ENCODE assay signal across 8 cellular contexts in genomic region chr6:126804255-126805064, GRCh38.
DNase-seq lines count a peak whose midpoint lies in the region; ATAC-seq and TF ChIP-seq lines count a peak whose summit lies in the region.

No MANE protein-coding gene starts in this region.

- no peaks in the 10 kb centered on the region for H3K36me3 Mint-ChIP-seq in activated T-helper 17 cell treated with anti-CD3 and anti-CD28 coated beads, Interleukin-2, amount 50 U/mL, for 72 hours (ENCODE audit: low read depth)

- no peak overlapping the region for H3K27ac Mint-ChIP-seq in activated T-helper 17 cell treated with anti-CD3 and anti-CD28 coated beads, Interleukin-2, amount 50 U/mL, for 72 hours

- no peaks in the 10 kb centered on the region for H3K9me3 Mint-ChIP-seq in activated T-helper 17 cell treated with anti-CD3 and anti-CD28 coated beads, Interleukin-2, amount 50 U/mL, for 72 hours

- no peaks in the 10 kb centered on the region for H3K4me1 Mint-ChIP-seq in activated T-helper 17 cell treated with anti-CD3 and anti-CD28 coated beads, Interleukin-2, amount 50 U/mL, for 72 hours

- H3K27me3 Mint-ChIP-seq in activated T-helper 17 cell treated with anti-CD3 and anti-CD28 coated beads, Interleukin-2, amount 50 U/mL, for 72 hours, result peaks cover 10% of the 10 kb centered on the region

- no peak overlapping the region for H2AFZ ChIP-seq in mammary epithelial cell (ENCODE audit: low read depth, low read length)

- peak; percentile 74 to 80 for TF ChIP-seq CTCF in mammary epithelial cell (conservative IDR thresholded peaks at IDR 0.05 in 1 of 2, IDR thresholded peaks at IDR 0.05 in 1 of 2; ENCODE audit: extremely low read depth in 1 of 2, insufficient read depth in 1 of 2, low read depth in 1 of 2, low read length in 2 of 2)

- no peaks in the 10 kb centered on the region for H3K36me3 ChIP-seq in mammary epithelial cell (ENCODE audit: insufficient read depth, low read length)

- H3K4me1 ChIP-seq in mammary epithelial cell (ENCODE audit: insufficient read depth, low read length), result no peaks in the 10 kb centered on the region

- no peak overlapping the region for H3K4me3 ChIP-seq in mammary epithelial cell (replicated peaks in 1 of 3; ENCODE audit: insufficient read depth in 1 of 3, low read depth in 2 of 3, low read length in 3 of 3)

- WGBS in mammary epithelial cell (ENCODE audit: low coverage, missing lambda C conversion rate), result 34% methylated on average over 6 of the region's 6 CpGs

- no peak overlapping the region for H3K27ac ChIP-seq in mammary epithelial cell (ENCODE audit: insufficient read depth, low read depth, low read length)

- dilution Hi-C loops in mammary epithelial cell (cut with HindIII; ENCODE audit: low sequenced_read_pairs), result no loop called here

- H3K79me2 ChIP-seq in mammary epithelial cell (ENCODE audit: insufficient read depth, low read length), result no peaks in the 10 kb centered on the region

- H3K4me3 Mint-ChIP-seq in activated T-helper 17 cell treated with anti-CD3 and anti-CD28 coated beads, Interleukin-2, amount 50 U/mL, for 72 hours, result no peak overlapping the region

- H3K9me3 ChIP-seq in mammary epithelial cell (replicated peaks; ENCODE audit: insufficient read depth, low read length), result no peaks in the 10 kb centered on the region

- H3K9ac ChIP-seq in mammary epithelial cell (ENCODE audit: insufficient read depth, low read length), result no peak overlapping the region

- H3K4me2 ChIP-seq in mammary epithelial cell (ENCODE audit: insufficient read depth, low read depth, low read length), result no peak overlapping the region

- peaks cover 2% of the 10 kb centered on the region for H3K27me3 ChIP-seq in mammary epithelial cell (ENCODE audit: insufficient read depth, low read length)

- BruUV-seq in mammary epithelial cell (replicated peaks; lab: Mats Ljungman, UMichigan), result no TSS peak

- CTCF ChIA-PET in mammary epithelial cell (lab: Charles Lee; ENCODE audit: low non-redundant PET), result interaction anchor here (0.6 kb wide), 3 partner anchors 14 to 170 kb away, joined by 3 to 6 read pairs (median 3); no protein-coding TSS in a partner anchor

- in situ Hi-C loops in Caki2 (cut with HindIII; ENCODE audit: low pct_unique_long_range_greater_than_20kb, low sequenced_read_pairs) (no loop called here), mammary epithelial cell (cut with MboI; ENCODE audit: low sequenced_read_pairs in 2 of 2) (no loop called here)

- H4K20me1 ChIP-seq in mammary epithelial cell (ENCODE audit: insufficient read depth, low read length), result no peaks in the 10 kb centered on the region

- ATAC-seq in GM18909 (IDR thresholded peaks at IDR 0.05; ENCODE audit: poor library complexity, unreplicated experiment) (peak; percentile 78), HG03060 (IDR thresholded peaks at IDR 0.05; ENCODE audit: low read depth, unreplicated experiment) (peak; percentile 68), left lobe of liver (peak; percentile 89), GM21737 (IDR thresholded peaks at IDR 0.05; ENCODE audit: unreplicated experiment) (no peak)
- ATAC-seq in activated T-helper 17 cell treated with anti-CD3 and anti-CD28 coated beads, Interleukin-2, amount 50 U/mL, for 72 hours (replicated peaks), result no peak

- intact Hi-C loops in mammary epithelial cell (cut with micrococcal nuclease), result loop anchor here (1.0 to 2.0 kb wide), 3 partner anchors 266 to 386 kb away; no protein-coding TSS in a partner anchor

- DNase-seq in Caki2 (ENCODE audit: low read depth) (peak; percentile 63), NCI-H526 (lab: John Stamatoyannopoulos, UW) (peak; percentile 6 to 61), mammary epithelial cell (peak; percentile 33), left lobe of liver (ENCODE audit: low spot score) (no peak)

Comparison
In these comparisons a context has a peak if more than half of its experiments do, and no peak if none do; other contexts are left out.
1. ATAC-seq: peak in GM18909 (single experiment), HG03060 (single experiment) and left lobe of liver (single experiment); none in GM21737 (single experiment) and activated T-helper 17 cell treated with anti-CD3 and anti-CD28 coated beads, Interleukin-2, amount 50 U/mL, for 72 hours (single experiment).